Comparison of ENCODE assay signal across 15 cellular contexts in genomic region chr5:176921669-176922196, GRCh38. TPM values are rescaled to one million over a fixed set of nuclear protein-coding genes. Genes with fewer than 3 reads are reported as not detected.
DNase-seq lines count a peak whose midpoint lies in the region; ATAC-seq and TF ChIP-seq lines count a peak whose summit lies in the region.
"Had no signal": no experiment of that assay in that cellular context is flagged by ENCODE, and none has a peak within 500 bp of the region (broad histone marks: within the 10 kb centered on the region; RNA-seq: fewer than 3 reads in every experiment).

No MANE protein-coding gene starts in this region.

- H3K14ac ChIP-seq in neuronal stem cell (ENCODE audit: low read length) = no peak overlapping the region

- H4K91ac ChIP-seq in neuronal stem cell (ENCODE audit: low read depth, low read length, poor library complexity) = no peak overlapping the region

- no peak overlapping the region for H3K4me3 Mint-ChIP-seq in GM23338
- no peak overlapping the region for H3K4me3 Mint-ChIP-seq in chondrocyte (ENCODE audit: unreplicated experiment)

- intact Hi-C loops in esophagus muscularis mucosa (cut with DNase I) = no loop called here

- no peak for ATAC-seq in GM23338

- H3K4me2 ChIP-seq in GM23338 (no peak overlapping the region), neuronal stem cell (ENCODE audit: insufficient read depth, low read length, poor library complexity, severe bottlenecking) (no peak overlapping the region)

- no peak overlapping the region for H2BK15ac ChIP-seq in neuronal stem cell (ENCODE audit: low read length)

- no peaks in the 10 kb centered on the region; the same call in 1 of the 2 replicates for H3K9me2 ChIP-seq in GM23338 (ENCODE audit: insufficient read depth)

- H3F3A ChIP-seq in GM23338 (replicated peaks; ENCODE audit: low read depth) = no peaks in the 10 kb centered on the region; the same call in 1 of the 2 replicates

- H4K8ac ChIP-seq in neuronal stem cell (ENCODE audit: low read depth, low read length) = no peak overlapping the region

- no peak overlapping the region for H3K4ac ChIP-seq in neuronal stem cell (ENCODE audit: low read length)

- no peak for TF ChIP-seq EP300 in esophagus muscularis mucosa (IDR thresholded peaks at IDR 0.05)

- peaks cover 6% of the 10 kb centered on the region for H4K20me1 ChIP-seq in GM23338 (replicated peaks; ENCODE audit: insufficient read depth)

- no peak for TF ChIP-seq POLR2A in esophagus muscularis mucosa (IDR thresholded peaks at IDR 0.05; ENCODE audit: low read depth)

- H3K9me3 ChIP-seq in neuronal stem cell (replicated peaks in 1 of 2; ENCODE audit: control insufficient read depth in 2 of 2, insufficient read depth in 1 of 2, low read depth in 1 of 2, low read length in 2 of 2) (no peaks in the 10 kb centered on the region), esophagus muscularis mucosa (no peaks in the 10 kb centered on the region)
- H3K9me3 ChIP-seq: HAP-1 had no signal

- no peak overlapping the region for H3K18ac ChIP-seq in neuronal stem cell (ENCODE audit: low read length)

- 0 out of 3 replicates have a peak, but pooled peaks cover 3% of the 10 kb centered on the region for H3K4me1 Mint-ChIP-seq in GM23338
- H3K4me1 Mint-ChIP-seq in chondrocyte (ENCODE audit: low read depth) = peaks cover 15% of the 10 kb centered on the region

- H3K27me3 Mint-ChIP-seq in GM23338 (ENCODE audit: insufficient read depth, low read depth, poor library complexity) (no peaks in the 10 kb centered on the region), chondrocyte (ENCODE audit: low read depth) (no peaks in the 10 kb centered on the region)

- H3K4me1 ChIP-seq in GM23338 (ENCODE audit: insufficient read depth) = no peaks in the 10 kb centered on the region
- H3K4me1 ChIP-seq in neuronal stem cell (ENCODE audit: control insufficient read depth in 2 of 2, insufficient read depth in 1 of 2, low read depth in 1 of 2, low read length in 2 of 2) = peaks cover 9 to 15% of the 10 kb centered on the region in 2 donors
- H3K4me1 ChIP-seq in esophagus muscularis mucosa = no peaks in the 10 kb centered on the region
- H3K4me1 ChIP-seq: HAP-1 had no signal

- 0 out of 2 replicates have a peak, but pooled peaks cover 2% of the 10 kb centered on the region for H3K79me2 ChIP-seq in GM23338 (replicated peaks; ENCODE audit: insufficient read depth)

- H3K9me3 Mint-ChIP-seq in GM23338 = no peaks in the 10 kb centered on the region; the same call in 2 of the 3 replicates
- no peaks in the 10 kb centered on the region for H3K9me3 Mint-ChIP-seq in chondrocyte (ENCODE audit: low read depth)

- H2AFZ ChIP-seq in GM23338 (no peak overlapping the region), neuronal stem cell (ENCODE audit: low read length) (no peak overlapping the region)

- no peak overlapping the region for H3K9ac ChIP-seq in neuronal stem cell (ENCODE audit: low read depth, low read length, poor library complexity)

- TF ChIP-seq CTCF in GM23338 (conservative IDR thresholded peaks at IDR 0.05; ENCODE audit: low read depth in 2 of 2) = no peak
- no peak for TF ChIP-seq CTCF in chondrocyte (IDR thresholded peaks at IDR 0.05)
- TF ChIP-seq CTCF in esophagus muscularis mucosa (IDR thresholded peaks at IDR 0.05) = no peak

- H3K23ac ChIP-seq in neuronal stem cell (ENCODE audit: low read depth, low read length, poor library complexity) = no peak overlapping the region

- H3K36me3 Mint-ChIP-seq in GM23338 (ENCODE audit: low read depth) (no peaks in the 10 kb centered on the region), chondrocyte (ENCODE audit: low read depth) (peaks cover 13% of the 10 kb centered on the region)

- no peak overlapping the region for H2BK120ac ChIP-seq in neuronal stem cell (ENCODE audit: low read depth, low read length)

- no peaks in the 10 kb centered on the region for H3K79me1 ChIP-seq in neuronal stem cell (ENCODE audit: low read depth, low read length)

- DNase-seq in GM23338 (ENCODE audit: low spot score) (no peak), SK-MEL-5 (ENCODE audit: low read depth, low spot score) (peak; percentile 16), chondrocyte (ENCODE audit: low spot score) (no peak), neuronal stem cell (ENCODE audit: low spot score) (peak; percentile 46), esophagus muscularis mucosa (ENCODE audit: extremely low spot score) (no peak), midbrain (lab: John Stamatoyannopoulos, UW) (no peak), GM19238 (ENCODE audit: insufficient read length, low spot score) (no peak)
- DNase-seq: C1 segment of cervical spinal cord, GF-D8, NCI-H187, NCI-H226, NCI-H69, SHP77 had no signal

- no peak overlapping the region for H2BK12ac ChIP-seq in neuronal stem cell (ENCODE audit: low read length)

- H3K27ac ChIP-seq in GM23338 (ENCODE audit: low read depth) (no peak overlapping the region), neuronal stem cell (replicated peaks; ENCODE audit: low read length) (no peak overlapping the region), esophagus muscularis mucosa (replicated peaks in 1 of 4) (no peak overlapping the region)
- H3K27ac ChIP-seq: HL-60 had no signal

- no peak overlapping the region for H2BK5ac ChIP-seq in neuronal stem cell (ENCODE audit: low read length)

- H2AK5ac ChIP-seq in neuronal stem cell (ENCODE audit: low read depth, low read length) = no peak overlapping the region

- H3K27ac Mint-ChIP-seq in GM23338 (peak overlapping the region; percentile 1; the same call in 1 of the 2 replicates), chondrocyte (ENCODE audit: unreplicated experiment) (peak overlapping the region; percentile 34)

- H3K27me3 ChIP-seq in GM23338 (ENCODE audit: insufficient read depth) = no peaks in the 10 kb centered on the region
- no peaks in the 10 kb centered on the region for H3K27me3 ChIP-seq in neuronal stem cell (ENCODE audit: control insufficient read depth in 3 of 3, insufficient read depth in 3 of 3, low read depth in 1 of 3, low read length in 3 of 3)
- H3K27me3 ChIP-seq in esophagus muscularis mucosa = no peaks in the 10 kb centered on the region

- in situ Hi-C loops in SK-MEL-5 (cut with HindIII; ENCODE audit: low pct_unique_long_range_greater_than_20kb, low sequenced_read_pairs) = no loop called here

- H3K4me3 ChIP-seq in GM23338 (no peak overlapping the region), neuronal stem cell (ENCODE audit: low read length in 2 of 2) (no peak overlapping the region), esophagus muscularis mucosa (no peak overlapping the region)
- H3K4me3 ChIP-seq: HAP-1 had no signal

- no CpG with 5 or more reads among the region's 3 CpGs for WGBS in neuronal stem cell (ENCODE audit: extremely low coverage in 2 of 2, insufficient read length in 2 of 2, insufficient replicate concordance in 1 of 2), 2 donors
- 73% methylated on average over 3 of the region's 3 CpGs for WGBS in esophagus muscularis mucosa

- H3K36me3 ChIP-seq in GM23338 (ENCODE audit: insufficient read depth) = no peaks in the 10 kb centered on the region; the same call in 1 of the 2 replicates
- peaks cover 0 to 38% of the 10 kb centered on the region in 2 donors for H3K36me3 ChIP-seq in neuronal stem cell (replicated peaks in 1 of 2; ENCODE audit: control insufficient read depth in 2 of 2, insufficient read depth in 2 of 2, low read length in 2 of 2)
- peaks cover 0 to 17% (median 7%) of the 10 kb centered on the region in 4 donors for H3K36me3 ChIP-seq in esophagus muscularis mucosa
- H3K36me3 ChIP-seq: HAP-1 had no signal

TF ChIP-seq in GM23338, 12 proteins besides CTCF, POLR2A, EP300 and RAD21 (continues in another document):
- no peak for TF ChIP-seq REST (IDR thresholded peaks at IDR 0.05; ENCODE audit: unreplicated experiment)
- TF ChIP-seq ZNF114 (CRISPR knock-in tag; IDR thresholded peaks at IDR 0.05) = no peak
- no peak for TF ChIP-seq EZH2phosphoT487 (IDR thresholded peaks at IDR 0.05; ENCODE audit: unreplicated experiment)
- no peak for TF ChIP-seq JUNB (IDR thresholded peaks at IDR 0.05; ENCODE audit: unreplicated experiment)
- TF ChIP-seq POLR2AphosphoS5 (IDR thresholded peaks at IDR 0.05; ENCODE audit: low read depth) = no peak
- no peak for TF ChIP-seq STAT1 (IDR thresholded peaks at IDR 0.05; ENCODE audit: unreplicated experiment)

RNA-seq across cellular contexts. Expression of gene HK3, which starts 22.6 kb away (rescaled TPM):
- total RNA-seq in GM23338 (2014; rRNA removed; shearing (Covaris generic)) = not detected in 2 replicates
- not detected in 2 replicates for polyA plus RNA-seq in GM23338 (2016; fragmentation: Nextera tagmentation; extraction: Ambion mirVana)
- total RNA-seq in SK-MEL-5 (2014; rRNA removed; shearing (Covaris generic)) = not detected in 2 replicates
- polyA plus RNA-seq in SK-MEL-5 (2015; cell fraction: cytosol; rRNA removed) = not detected in 2 replicates
- not detected in 2 replicates for polyA plus RNA-seq in SK-MEL-5 (2015; cell fraction: nucleus; rRNA removed)
- total RNA-seq in chondrocyte = not detected in 3 replicates
- polyA plus RNA-seq in neuronal stem cell (2013, experiment 1 of 2) = not detected
- 0.01 TPM for polyA plus RNA-seq in neuronal stem cell (2013, experiment 2 of 2)
- 10 to 100 TPM in 1 of 4 donors, 1 to 10 TPM in 3; 3.8 to 11.6 (median 6.9) TPM for total RNA-seq in esophagus muscularis mucosa

Comparison
In these comparisons a context has a peak if more than half of its experiments do, and no peak if none do; other contexts are left out.
1. DNase-seq: peak in SK-MEL-5 (single experiment) and neuronal stem cell (single experiment); none in GM23338 (single experiment), chondrocyte (single experiment), esophagus muscularis mucosa (single experiment), midbrain (single experiment) and GM19238 (single experiment).